6 cellular contexts compared by ENCODE assay signal in genomic region chr6:30687659-30688431, GRCh38. TPM values are rescaled to one million over a fixed set of nuclear protein-coding genes. Genes with fewer than 3 reads are reported as not detected.
DNase-seq lines count a peak whose midpoint lies in the region; TF ChIP-seq lines count a peak whose summit lies in the region.

No MANE protein-coding gene starts in this region.

- no peak for TF ChIP-seq CTCF in colonic mucosa (IDR thresholded peaks at IDR 0.05)

- peak overlapping the region; percentile 43 for H3K18ac ChIP-seq in trophoblast cell (ENCODE audit: low read length)

- H4K12ac ChIP-seq in trophoblast cell (ENCODE audit: low read depth, low read length) = peak overlapping the region; percentile 73

- intact Hi-C loops in colonic mucosa (cut with DNase I) = no loop called here

- peak overlapping the region; percentile 69 for H2BK120ac ChIP-seq in trophoblast cell (ENCODE audit: insufficient read depth, low read length, poor library complexity)

- peak overlapping the region; percentile 84 for H4K8ac ChIP-seq in trophoblast cell (ENCODE audit: low read depth, low read length)

- peak overlapping the region; percentile 72 for H3K4me2 ChIP-seq in trophoblast cell (ENCODE audit: low read length)

- peak overlapping the region; percentile 47 for H2BK5ac ChIP-seq in trophoblast cell (ENCODE audit: low read depth, low read length, poor library complexity)

- H2AK5ac ChIP-seq in trophoblast cell (ENCODE audit: low read length) = peak overlapping the region; percentile 51

- H2AFZ ChIP-seq in trophoblast cell (ENCODE audit: insufficient read depth, low read length, poor library complexity) = peak overlapping the region; percentile 0

- peak overlapping the region; percentile 53 for H3K4me3 ChIP-seq in colonic mucosa
- H3K4me3 ChIP-seq in trophoblast cell (ENCODE audit: low read depth, low read length) = peak overlapping the region; percentile 70

- peaks cover 27% of the 10 kb centered on the region for H3K79me1 ChIP-seq in trophoblast cell (ENCODE audit: low read length)

- H3K4ac ChIP-seq in trophoblast cell (ENCODE audit: low read depth, low read length) = peak overlapping the region; percentile 44

- peak overlapping the region; percentile 87 for H4K91ac ChIP-seq in trophoblast cell (ENCODE audit: low read depth, low read length)

- peaks cover 34% of the 10 kb centered on the region for H3K79me2 ChIP-seq in trophoblast cell (ENCODE audit: control insufficient read depth, insufficient read depth, low read length, poor library complexity)

- H3K36me3 ChIP-seq in colonic mucosa (no peaks in the 10 kb centered on the region), trophoblast cell (ENCODE audit: control insufficient read depth in 1 of 2, insufficient read depth in 2 of 2, low read length in 2 of 2) (peaks cover 6 to 13% of the 10 kb centered on the region in 2 experiments)

- peak overlapping the region; percentile 81 for H3K14ac ChIP-seq in trophoblast cell (ENCODE audit: low read length)

- peak; percentile 7 for DNase-seq in NCI-H510A treated with DMSO at 0.1 percent for 48 hours (lab: John Stamatoyannopoulos, UW)
- no peak for DNase-seq in NCI-H510A (lab: John Stamatoyannopoulos, UW)
- DNase-seq in colonic mucosa = peak; percentile 45
- DNase-seq in trophoblast cell = no peak
- no peak for DNase-seq in NCI-H526 treated with DMSO at 0.1 percent for 48 hours (lab: John Stamatoyannopoulos, UW)
- no peak for DNase-seq in stimulated activated CD4-positive, alpha-beta T cell treated with anti-CD3 and anti-CD28 coated beads, Interleukin-4, amount 100 ng/mL, for 24 hours

- H2BK12ac ChIP-seq in trophoblast cell (ENCODE audit: low read length) = peak overlapping the region; percentile 15

- H3K27ac ChIP-seq in colonic mucosa = peak overlapping the region; percentile 84
- H3K27ac ChIP-seq in trophoblast cell (ENCODE audit: low read depth, low read length) = peak overlapping the region; percentile 56

- H3K9me3 ChIP-seq in colonic mucosa = no peaks in the 10 kb centered on the region
- peaks cover 1% of the 10 kb centered on the region for H3K9me3 ChIP-seq in trophoblast cell (ENCODE audit: insufficient read depth, low read depth, low read length)

- WGBS in trophoblast cell (ENCODE audit: extremely low coverage, insufficient coverage, insufficient read length) = no CpG with 5 or more reads among the region's 22 CpGs

- peak overlapping the region; percentile 91 to 92 for H3K9ac ChIP-seq in colonic mucosa (ENCODE audit: low read depth in 2 of 2, low read length in 2 of 2)
- peak overlapping the region; percentile 57 for H3K9ac ChIP-seq in trophoblast cell (ENCODE audit: low read length)

- H3K27me3 ChIP-seq in colonic mucosa (no peaks in the 10 kb centered on the region), trophoblast cell (ENCODE audit: insufficient read depth, low read length) (no peaks in the 10 kb centered on the region)

- H3K23ac ChIP-seq in trophoblast cell (ENCODE audit: low read length) = no peak overlapping the region

- peaks cover 11% of the 10 kb centered on the region for H3K4me1 ChIP-seq in colonic mucosa
- peaks cover 34 to 39% of the 10 kb centered on the region in 2 experiments for H3K4me1 ChIP-seq in trophoblast cell (ENCODE audit: control insufficient read depth in 1 of 2, insufficient read depth in 2 of 2, low read length in 2 of 2)

RNA-seq across cellular contexts. Expression of gene PPP1R18, which starts 1.4 kb away (rescaled TPM):
- 10 to 100 TPM in 1 of 2 donors, 1 to 10 TPM in 1; 8.3 to 22.8 TPM for total RNA-seq in colonic mucosa
- polyA plus RNA-seq in trophoblast cell (2013) = 93.6 and 96.8 TPM in 2 replicates

RNA-seq across cellular contexts. Expression of gene NRM, which starts 2.9 kb away (rescaled TPM):
- 10 to 100 TPM in 1 of 2 donors, 1 to 10 TPM in 1; 7.4 to 19.2 TPM for total RNA-seq in colonic mucosa
- polyA plus RNA-seq in trophoblast cell (2013) = 55.7 and 59.4 TPM in 2 replicates

RNA-seq across cellular contexts. Expression of gene DHX16, which starts 15.0 kb away (rescaled TPM):
- 10 to 100 TPM; 25.9 to 35.1 TPM for total RNA-seq in colonic mucosa
- 20.6 and 21.0 TPM in 2 replicates for polyA plus RNA-seq in trophoblast cell (2013)

RNA-seq across cellular contexts. Expression of gene MDC1, which starts 29.2 kb away (rescaled TPM):
- total RNA-seq in colonic mucosa = 10 to 100 TPM; 14.0 to 59.0 TPM
- 29.1 and 32.3 TPM in 2 replicates for polyA plus RNA-seq in trophoblast cell (2013)

RNA-seq across cellular contexts. Expression of gene TUBB, which starts 32.3 kb away (rescaled TPM):
- 100 to 1,000 TPM; 213 to 605 TPM for total RNA-seq in colonic mucosa
- polyA plus RNA-seq in trophoblast cell (2013) = 1,464 and 1,542 TPM in 2 replicates

Comparison
In these comparisons a context has a peak if more than half of its experiments do, and no peak if none do; other contexts are left out.
1. DNase-seq: peak in NCI-H510A treated with DMSO at 0.1 percent for 48 hours (single experiment) and colonic mucosa (single experiment); none in NCI-H510A (single experiment), trophoblast cell (0 of 2), NCI-H526 treated with DMSO at 0.1 percent for 48 hours (single experiment) and stimulated activated CD4-positive, alpha-beta T cell treated with anti-CD3 and anti-CD28 coated beads, Interleukin-4, amount 100 ng/mL, for 24 hours (single experiment).